Comparison of ENCODE assay signal across 14 cellular contexts in genomic region chr2:30686669-30687068, GRCh38.
DNase-seq lines count a peak whose midpoint lies in the region; ATAC-seq and TF ChIP-seq lines count a peak whose summit lies in the region.
"Had no signal": no experiment of that assay in that cellular context is flagged by ENCODE, and none has a peak within 500 bp of the region (broad histone marks: within the 10 kb centered on the region; RNA-seq: fewer than 3 reads in every experiment).

No MANE protein-coding gene starts in this region.

- no peak overlapping the region for H2BK15ac ChIP-seq in neuronal stem cell (ENCODE audit: low read length)

- no peak for TF ChIP-seq POLR2A in Peyer's patch (IDR thresholded peaks at IDR 0.05)

- DNase-seq in activated CD8-positive, alpha-beta memory T cell treated with anti-CD3 and anti-CD28 coated beads, Interleukin-2, amount 10 ng/mL, durations not matched to agents 7 days and 5 days = peak; percentile 22
- DNase-seq in activated CD8-positive, alpha-beta memory T cell treated with anti-CD3 and anti-CD28 coated beads, Interleukin-2, amount 50 U/mL, for 4 hours = no peak
- DNase-seq in NCI-H1105 treated with DMSO at 0.1 percent for 48 hours (lab: John Stamatoyannopoulos, UW) (peak; percentile 84), neuronal stem cell (ENCODE audit: low spot score) (no peak), Peyer's patch (no peak), NCI-H187 treated with DMSO at 0.1 percent for 48 hours (lab: John Stamatoyannopoulos, UW) (no peak)
- DNase-seq: AML-193, NCI-H1694, NCI-H2171 treated with DMSO at 0.1 percent for 48 hours had no signal

- no peak for ATAC-seq in activated CD8-positive, alpha-beta memory T cell treated with anti-CD3 and anti-CD28 coated beads, Interleukin-2, amount 10 ng/mL, durations not matched to agents 7 days and 5 days
- no peak for ATAC-seq in HG03378 (IDR thresholded peaks at IDR 0.05; ENCODE audit: unreplicated experiment)

- no peak for TF ChIP-seq CTCF in VCaP (conservative IDR thresholded peaks at IDR 0.05)
- no peak for TF ChIP-seq CTCF in Peyer's patch (IDR thresholded peaks at IDR 0.05)

- H3K4me1 ChIP-seq in neuronal stem cell (ENCODE audit: control insufficient read depth in 2 of 2, insufficient read depth in 1 of 2, low read depth in 1 of 2, low read length in 2 of 2) (no peaks in the 10 kb centered on the region), Peyer's patch (no peaks in the 10 kb centered on the region)

- no peak overlapping the region for H3K27ac Mint-ChIP-seq in activated CD8-positive, alpha-beta memory T cell treated with anti-CD3 and anti-CD28 coated beads, Interleukin-2, amount 10 ng/mL, durations not matched to agents 7 days and 5 days
- H3K27ac Mint-ChIP-seq: CD4-positive, CD25-positive, alpha-beta regulatory T cell had no signal

- H3K23ac ChIP-seq in neuronal stem cell (ENCODE audit: low read depth, low read length, poor library complexity) = no peak overlapping the region

- H3K4me1 Mint-ChIP-seq in activated CD8-positive, alpha-beta memory T cell treated with anti-CD3 and anti-CD28 coated beads, Interleukin-2, amount 10 ng/mL, durations not matched to agents 7 days and 5 days = no peaks in the 10 kb centered on the region
- H3K4me1 Mint-ChIP-seq: CD4-positive, CD25-positive, alpha-beta regulatory T cell had no signal

- H3K4ac ChIP-seq in neuronal stem cell (ENCODE audit: low read length) = no peak overlapping the region

- H3K36me3 ChIP-seq in neuronal stem cell (replicated peaks in 1 of 2; ENCODE audit: control insufficient read depth in 2 of 2, insufficient read depth in 2 of 2, low read length in 2 of 2) = no peaks in the 10 kb centered on the region
- no peaks in the 10 kb centered on the region for H3K36me3 ChIP-seq in Peyer's patch

- H3K9me3 ChIP-seq in neuronal stem cell (replicated peaks in 1 of 2; ENCODE audit: control insufficient read depth in 2 of 2, insufficient read depth in 1 of 2, low read depth in 1 of 2, low read length in 2 of 2) = peaks cover 0 to 3% of the 10 kb centered on the region in 2 donors
- H3K9me3 ChIP-seq in Peyer's patch = no peaks in the 10 kb centered on the region

- no peak overlapping the region for H2BK12ac ChIP-seq in neuronal stem cell (ENCODE audit: low read length)

- no peak overlapping the region for H2BK5ac ChIP-seq in neuronal stem cell (ENCODE audit: low read length)

- H3K27me3 ChIP-seq in neuronal stem cell (ENCODE audit: control insufficient read depth in 3 of 3, insufficient read depth in 3 of 3, low read depth in 1 of 3, low read length in 3 of 3) = peaks cover 0 to 12% (median 0%) of the 10 kb centered on the region in 3 experiments
- H3K27me3 ChIP-seq in Peyer's patch = no peaks in the 10 kb centered on the region

- H2AFZ ChIP-seq in neuronal stem cell (ENCODE audit: low read length) = peak overlapping the region; percentile 45
- H2AFZ ChIP-seq: PC-9 had no signal

- H2BK120ac ChIP-seq in neuronal stem cell (ENCODE audit: low read depth, low read length) = no peak overlapping the region

- H3K4me2 ChIP-seq in neuronal stem cell (ENCODE audit: insufficient read depth, low read length, poor library complexity, severe bottlenecking) = no peak overlapping the region
- H3K4me2 ChIP-seq: PC-9 had no signal

- H3K4me3 Mint-ChIP-seq in activated CD8-positive, alpha-beta memory T cell treated with anti-CD3 and anti-CD28 coated beads, Interleukin-2, amount 10 ng/mL, durations not matched to agents 7 days and 5 days = no peak overlapping the region
- H3K4me3 Mint-ChIP-seq: CD4-positive, CD25-positive, alpha-beta regulatory T cell had no signal

- H3K4me3 ChIP-seq in neuronal stem cell (ENCODE audit: low read length in 2 of 2) = no peak overlapping the region
- H3K4me3 ChIP-seq in Peyer's patch = no peak overlapping the region
- H3K4me3 ChIP-seq: GM12878, PC-9 had no signal

- no peak overlapping the region for H4K91ac ChIP-seq in neuronal stem cell (ENCODE audit: low read depth, low read length, poor library complexity)

- no peak overlapping the region for H2AK5ac ChIP-seq in neuronal stem cell (ENCODE audit: low read depth, low read length)

- no peak overlapping the region for H3K18ac ChIP-seq in neuronal stem cell (ENCODE audit: low read length)

- H3K79me1 ChIP-seq in neuronal stem cell (ENCODE audit: low read depth, low read length) = no peaks in the 10 kb centered on the region

- no peak overlapping the region for H3K9ac ChIP-seq in neuronal stem cell (ENCODE audit: low read depth, low read length, poor library complexity)

- CTCF ChIA-PET in activated CD8-positive, alpha-beta memory T cell treated with anti-CD3 and anti-CD28 coated beads, Interleukin-2, amount 10 ng/mL, durations not matched to agents 7 days and 5 days (lab: Charles Lee) = interaction anchor here (1.1 to 2.8 kb wide), 6 partner anchors 9 to 524 kb away, joined by 3 to 13 read pairs (median 4); no protein-coding TSS in a partner anchor

- H3K27me3 Mint-ChIP-seq in activated CD8-positive, alpha-beta memory T cell treated with anti-CD3 and anti-CD28 coated beads, Interleukin-2, amount 10 ng/mL, durations not matched to agents 7 days and 5 days = no peaks in the 10 kb centered on the region

- H4K8ac ChIP-seq in neuronal stem cell (ENCODE audit: low read depth, low read length) = no peak overlapping the region

- peak overlapping the region; percentile 43 for H3K27ac ChIP-seq in VCaP
- no peak overlapping the region for H3K27ac ChIP-seq in neuronal stem cell (replicated peaks; ENCODE audit: low read length)
- no peak overlapping the region for H3K27ac ChIP-seq in Peyer's patch
- H3K27ac ChIP-seq: PC-9 had no signal

- H3K9me3 Mint-ChIP-seq in activated CD8-positive, alpha-beta memory T cell treated with anti-CD3 and anti-CD28 coated beads, Interleukin-2, amount 10 ng/mL, durations not matched to agents 7 days and 5 days (ENCODE audit: low read depth) = no peaks in the 10 kb centered on the region
- H3K9me3 Mint-ChIP-seq: CD4-positive, CD25-positive, alpha-beta regulatory T cell had no signal

- WGBS in neuronal stem cell (ENCODE audit: extremely low coverage in 2 of 2, insufficient read length in 2 of 2, insufficient replicate concordance in 1 of 2), 2 donors = no CpG with 5 or more reads among the region's 4 CpGs

- no peak overlapping the region for H3K14ac ChIP-seq in neuronal stem cell (ENCODE audit: low read length)

- no peaks in the 10 kb centered on the region for H3K36me3 Mint-ChIP-seq in activated CD8-positive, alpha-beta memory T cell treated with anti-CD3 and anti-CD28 coated beads, Interleukin-2, amount 10 ng/mL, durations not matched to agents 7 days and 5 days
- H3K36me3 Mint-ChIP-seq: CD4-positive, CD25-positive, alpha-beta regulatory T cell had no signal

Comparison
In these comparisons a context has a peak if more than half of its experiments do, and no peak if none do; other contexts are left out.
1. DNase-seq: peak in activated CD8-positive, alpha-beta memory T cell treated with anti-CD3 and anti-CD28 coated beads, Interleukin-2, amount 10 ng/mL, durations not matched to agents 7 days and 5 days (single experiment) and NCI-H1105 treated with DMSO at 0.1 percent for 48 hours (single experiment); none in activated CD8-positive, alpha-beta memory T cell treated with anti-CD3 and anti-CD28 coated beads, Interleukin-2, amount 50 U/mL, for 4 hours (single experiment), neuronal stem cell (single experiment), Peyer's patch (0 of 3) and NCI-H187 treated with DMSO at 0.1 percent for 48 hours (single experiment).